ENCODE assay signal across 8 cellular contexts in genomic region chr19:11879687-11880266, GRCh38. TPM values are rescaled to one million over a fixed set of nuclear protein-coding genes. Genes with fewer than 3 reads are reported as not detected.
DNase-seq lines count a peak whose midpoint lies in the region; ATAC-seq and TF ChIP-seq lines count a peak whose summit lies in the region.
"Not testable (repeated sequence)": the region's sequence is repeated elsewhere in the genome, so short reads cannot be mapped to it uniquely, and the experiment has no call there.

No MANE protein-coding gene starts in this region.

- not testable (repeated sequence) for H3K27me3 Mint-ChIP-seq in T-cell; activated CD8-positive, alpha-beta memory T cell treated with anti-CD3 and anti-CD28 coated beads, Interleukin-2, amount 10 ng/mL, durations not matched to agents 7 days and 5 days
- H3K27me3 Mint-ChIP-seq in osteocyte (ENCODE audit: unreplicated experiment): peaks cover 17% of the 10 kb centered on the region

- H3K4me3 ChIP-seq in MG63; brain microvascular endothelial cell (ENCODE audit: low read depth, low read length): not testable (repeated sequence)

- in situ Hi-C loops in brain microvascular endothelial cell (cut with HindIII; ENCODE audit: low pct_ligation_motif_present, low sequenced_read_pairs): not testable (repeated sequence)

- CTCF ChIA-PET in T-cell (lab: Charles Lee): interaction anchor here (0.6 to 3.4 kb wide), 3 partner anchors 82 to 926 kb away, joined by 3 to 8 read pairs (median 7); partner anchors contain the start of gene ZNF491 (in 1 of the 2)
- CTCF ChIA-PET in activated CD8-positive, alpha-beta memory T cell treated with anti-CD3 and anti-CD28 coated beads, Interleukin-2, amount 10 ng/mL, durations not matched to agents 7 days and 5 days (lab: Charles Lee): interaction anchor here (0.8 to 6.4 kb wide), 10 partner anchors 12 to 734 kb away, joined by 3 to 38 read pairs (median 4); partner anchors contain the start of genes ZNF20 and ZNF491

- H3K27me3 ChIP-seq in MG63; brain microvascular endothelial cell (replicated peaks): not testable (repeated sequence)

- not testable (repeated sequence) for H3K4me1 Mint-ChIP-seq in T-cell; activated CD8-positive, alpha-beta memory T cell treated with anti-CD3 and anti-CD28 coated beads, Interleukin-2, amount 10 ng/mL, durations not matched to agents 7 days and 5 days; osteocyte (ENCODE audit: unreplicated experiment)

- intact Hi-C loops in left ventricle myocardium superior (cut with micrococcal nuclease): loop anchor here (10.0 kb wide), 1 partner anchor 265 kb away; the partner anchor contains the start of gene ZNF20

- not testable (repeated sequence) for H3K36me3 ChIP-seq in MG63; brain microvascular endothelial cell (replicated peaks)

- POLR2A ChIA-PET in T-cell (lab: Charles Lee): not testable (repeated sequence)

- TF ChIP-seq CTCF in brain microvascular endothelial cell (IDR thresholded peaks at IDR 0.05; ENCODE audit: low read depth, low read length, missing control alignments): peak; percentile 34
- peak; percentile 45 for TF ChIP-seq CTCF in osteocyte (IDR thresholded peaks at IDR 0.05)

- not testable (repeated sequence) for H3K4me3 Mint-ChIP-seq in T-cell; activated CD8-positive, alpha-beta memory T cell treated with anti-CD3 and anti-CD28 coated beads, Interleukin-2, amount 10 ng/mL, durations not matched to agents 7 days and 5 days; osteocyte (ENCODE audit: unreplicated experiment)

- H3K36me3 Mint-ChIP-seq in T-cell; activated CD8-positive, alpha-beta memory T cell treated with anti-CD3 and anti-CD28 coated beads, Interleukin-2, amount 10 ng/mL, durations not matched to agents 7 days and 5 days; osteocyte (ENCODE audit: unreplicated experiment): not testable (repeated sequence)

- H3K27ac ChIP-seq in brain microvascular endothelial cell: not testable (repeated sequence)

- H3K9me3 Mint-ChIP-seq in T-cell; activated CD8-positive, alpha-beta memory T cell treated with anti-CD3 and anti-CD28 coated beads, Interleukin-2, amount 10 ng/mL, durations not matched to agents 7 days and 5 days (ENCODE audit: low read depth); osteocyte (ENCODE audit: unreplicated experiment): not testable (repeated sequence)

- ATAC-seq in T-cell (replicated peaks in 1 of 4) (peak in 2 of 4 experiments; percentile 44 to 47), left ventricle myocardium superior (peak; percentile 47)
- ATAC-seq in activated CD8-positive, alpha-beta memory T cell treated with anti-CD3 and anti-CD28 coated beads, Interleukin-2, amount 10 ng/mL, durations not matched to agents 7 days and 5 days: peak; percentile 53

- H3K9me3 ChIP-seq in MG63: peaks cover 21% of the 10 kb centered on the region

- not testable (repeated sequence) for H3K27ac Mint-ChIP-seq in T-cell; activated CD8-positive, alpha-beta memory T cell treated with anti-CD3 and anti-CD28 coated beads, Interleukin-2, amount 10 ng/mL, durations not matched to agents 7 days and 5 days; osteocyte (ENCODE audit: unreplicated experiment)

- DNase-seq in DMS 273 (lab: John Stamatoyannopoulos, UW; ENCODE audit: unreplicated experiment) (peak; percentile 22), MG63 (peak; percentile 11), T-cell (peak in 21 of 34 experiments; percentile 6 to 42 (median 14)), left ventricle myocardium superior (peak; percentile 37)
- peak; percentile 57 for DNase-seq in activated CD8-positive, alpha-beta memory T cell treated with anti-CD3 and anti-CD28 coated beads, Interleukin-2, amount 10 ng/mL, durations not matched to agents 7 days and 5 days
- DNase-seq in brain microvascular endothelial cell; osteocyte (ENCODE audit: extremely low spot score, unreplicated experiment): not testable (repeated sequence)
- DNase-seq in stimulated activated CD8-positive, alpha-beta memory T cell treated with anti-CD3 and anti-CD28 coated beads, Interleukin-7, amount 100 ng/mL, for 24 hours (ENCODE audit: low read depth): peak; percentile 12

RNA-seq across cellular contexts. Expression of gene ZNF69, which starts 7.8 kb away (rescaled TPM):
- total RNA-seq in MG63 (2014; rRNA removed; shearing (Covaris generic); ENCODE audit: low replicate concordance): not detected in 2 replicates
- total RNA-seq in T-cell (1 to 10 TPM; 2.2 to 9.6 (median 7.9) TPM), left ventricle myocardium superior (4.0 TPM), osteocyte (11.9 and 14.2 TPM in 2 replicates)
- 1 to 10 TPM; 1.2 to 2.0 TPM for total RNA-seq in activated CD8-positive, alpha-beta memory T cell treated with anti-CD3 and anti-CD28 coated beads, Interleukin-2, amount 10 ng/mL, durations not matched to agents 7 days and 5 days

RNA-seq across cellular contexts. Expression of gene ZNF439, which starts 31.3 kb away (rescaled TPM):
- 0.40 and 0.64 TPM in 2 replicates for total RNA-seq in MG63 (2014; rRNA removed; shearing (Covaris generic); ENCODE audit: low replicate concordance)
- total RNA-seq in T-cell (10 to 100 TPM in 4 of 5 donors, 1 to 10 TPM in 1; 6.6 to 25.3 (median 16.5) TPM), left ventricle myocardium superior (3.7 TPM), osteocyte (1.0 and 1.2 TPM in 2 replicates)
- 1 to 10 TPM; 6.0 to 6.2 TPM for total RNA-seq in activated CD8-positive, alpha-beta memory T cell treated with anti-CD3 and anti-CD28 coated beads, Interleukin-2, amount 10 ng/mL, durations not matched to agents 7 days and 5 days

RNA-seq across cellular contexts. Expression of gene ZNF700, which starts 45.1 kb away (rescaled TPM):
- 19.3 and 24.5 TPM in 2 replicates for total RNA-seq in MG63 (2014; rRNA removed; shearing (Covaris generic); ENCODE audit: low replicate concordance)
- 10 to 100 TPM; 17.2 to 19.7 (median 18.4) TPM for total RNA-seq in T-cell
- 10 to 100 TPM; 16.9 to 24.1 TPM for total RNA-seq in activated CD8-positive, alpha-beta memory T cell treated with anti-CD3 and anti-CD28 coated beads, Interleukin-2, amount 10 ng/mL, durations not matched to agents 7 days and 5 days
- 4.0 TPM for total RNA-seq in left ventricle myocardium superior
- total RNA-seq in osteocyte: 6.7 and 8.0 TPM in 2 replicates
